In genomic region chr2:94875064-94875819, GRCh38 we compare ENCODE assay signal across 25 cellular contexts. TPM values are rescaled to one million over a fixed set of nuclear protein-coding genes. Genes with fewer than 3 reads are reported as not detected.
"Had no signal": no experiment of that assay in that cellular context is flagged by ENCODE, and none has a peak within 500 bp of the region (broad histone marks: within the 10 kb centered on the region; RNA-seq: fewer than 3 reads in every experiment).

No MANE protein-coding gene starts in this region.

- H3K36me3 ChIP-seq: breast epithelium, MG63, Peyer's patch, SJCRH30 had no signal

- H3K4me3 ChIP-seq: breast epithelium, MG63, Peyer's patch, SJCRH30 had no signal

- H3K9me3 ChIP-seq: breast epithelium, MG63, Peyer's patch, SJCRH30 had no signal

- DNase-seq: activated B cell treated with CpG ODN at 0.5 μM for 24 hours; activated CD4-positive, alpha-beta memory T cell treated with anti-CD3 and anti-CD28 coated beads for 36 hours; activated CD4-positive, alpha-beta T cell treated with anti-CD3 and anti-CD28 coated beads for 1 hour; activated CD4-positive, alpha-beta T cell treated with anti-CD3 and anti-CD28 coated beads, Interleukin-2, amount 10 ng/mL, durations not matched to agents 24 days and 14 days; activated CD8-positive, alpha-beta memory T cell treated with anti-CD3 and anti-CD28 coated beads for 24 hours; activated gamma-delta T cell treated with Interleukin-2 at 50 U/mL for 16 hours; activated naive CD4-positive, alpha-beta T cell treated with anti-CD3 and anti-CD28 coated beads, Interleukin-2, amount 10 ng/mL, durations not matched to agents 7 days and 5 days; activated T-cell treated with anti-CD3 and anti-CD28 coated beads, Interleukin-2, amount 50 U/mL, for 72 hours; central memory CD4-positive, alpha-beta T cell; MG63; MV-4-11; NCI-H1105; NCI-H1436; NCI-H1694 treated with DMSO at 0.1 percent for 48 hours; NCI-H2029 treated with DMSO at 0.1 percent for 48 hours; NCI-H446; NCI-H524; Right ventricle myocardium superior; SJCRH30; T-helper 17 cell; T-helper 9 cell had no signal

- H3K4me1 ChIP-seq: breast epithelium, Peyer's patch, SJCRH30 had no signal

- H3K27me3 ChIP-seq: Peyer's patch, SJCRH30 had no signal

- H3K27ac ChIP-seq: breast epithelium, Peyer's patch, RWPE1, SJCRH30 had no signal

RNA-seq across cellular contexts. Expression of gene TEKT4, which starts 4.0 kb away (rescaled TPM):
- polyA plus RNA-seq: aorta had no signal
